Comparison of ENCODE assay signal across 21 cellular contexts in the genomic region with DNA sequence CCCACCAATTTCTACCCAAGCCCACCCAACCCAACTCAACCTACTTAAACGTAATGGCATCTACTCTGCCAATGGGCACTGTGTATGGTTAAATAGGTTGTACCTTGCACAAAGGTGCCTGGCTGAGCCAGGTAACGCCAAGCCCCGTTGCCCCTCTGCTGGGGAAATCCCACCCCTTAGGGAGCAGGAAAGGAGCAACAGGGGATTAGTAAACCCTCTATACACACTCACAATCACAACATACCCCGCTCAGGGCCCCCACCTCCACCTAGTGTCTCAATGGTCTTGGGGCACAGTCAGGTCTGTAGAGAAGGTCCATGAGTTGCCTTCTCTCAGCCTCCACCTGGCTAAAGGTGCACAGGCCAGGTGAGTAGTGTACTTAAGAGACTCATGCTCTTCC.
"Had no signal": no experiment of that assay in that cellular context is flagged by ENCODE, and none has a peak within 500 bp of the region (broad histone marks: within the 10 kb centered on the region; RNA-seq: fewer than 3 reads in every experiment).

No MANE protein-coding gene starts in this region.

- H3K4me3 ChIP-seq: coronary artery, dorsolateral prefrontal cortex, esophagus muscularis mucosa, gastroesophageal sphincter, heart left ventricle, hepatocyte, left lung, lung had no signal

- H2AFZ ChIP-seq: hepatocyte had no signal

- ATAC-seq: foreskin keratinocyte, gastroesophageal sphincter, heart left ventricle, left cardiac atrium, left lung, left ventricle myocardium superior had no signal

- H3K9me3 ChIP-seq: esophagus muscularis mucosa, gastroesophageal sphincter, heart left ventricle, left lung had no signal

- H3K79me2 ChIP-seq: hepatocyte had no signal

- H3K4me1 ChIP-seq: esophagus muscularis mucosa, foreskin keratinocyte, gastroesophageal sphincter, heart left ventricle, left lung had no signal

- H3K9me3 Mint-ChIP-seq: immature natural killer cell, memory B cell had no signal

- H3K4me1 Mint-ChIP-seq: immature natural killer cell, memory B cell had no signal

- H3K36me3 Mint-ChIP-seq: immature natural killer cell, memory B cell had no signal

- H3K4me2 ChIP-seq: hepatocyte had no signal

- DNase-seq: dermis blood vessel endothelial cell; effector CD4-positive, alpha-beta T cell; effector memory CD4-positive, alpha-beta T cell; foreskin keratinocyte; heart left ventricle; hypothalamus; immature natural killer cell; islet precursor cell; left cardiac atrium; left lung; left ventricle myocardium superior; mammary epithelial cell; mesendoderm; midbrain had no signal

- H3K27ac ChIP-seq: coronary artery, dorsolateral prefrontal cortex, esophagus muscularis mucosa, foreskin keratinocyte, gastroesophageal sphincter, heart left ventricle, hepatocyte, left lung had no signal

- H3K27ac Mint-ChIP-seq: immature natural killer cell, memory B cell had no signal

- H3K4me3 Mint-ChIP-seq: immature natural killer cell, memory B cell had no signal

- H3K27me3 ChIP-seq: hepatocyte had no signal

- H3K36me3 ChIP-seq: esophagus muscularis mucosa, gastroesophageal sphincter, heart left ventricle, left lung had no signal
